Comparison of ENCODE assay signal across 9 cellular contexts in the genomic region with DNA sequence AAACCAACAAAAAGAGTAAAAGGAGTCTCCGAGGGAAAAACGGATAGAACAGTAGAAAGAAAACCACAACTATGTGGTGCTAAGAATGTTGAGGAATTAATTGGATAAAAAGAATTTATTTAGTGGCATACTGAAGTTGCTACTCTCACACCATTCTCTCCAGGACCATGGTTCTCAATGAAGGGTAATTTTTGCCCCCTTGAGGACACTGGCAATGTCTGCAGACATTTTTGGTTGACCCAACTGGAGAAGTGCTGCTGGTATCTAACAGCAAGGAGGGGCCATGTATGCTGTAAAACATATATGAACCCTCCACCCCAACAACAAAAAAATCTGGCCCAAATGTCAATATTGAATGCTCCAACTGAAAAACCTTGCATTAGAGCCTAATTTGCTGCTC.
DNase-seq lines count a peak whose midpoint lies in the region; ATAC-seq and TF ChIP-seq lines count a peak whose summit lies in the region.
"Had no signal": no experiment of that assay in that cellular context is flagged by ENCODE, and none has a peak within 500 bp of the region (broad histone marks: within the 10 kb centered on the region; RNA-seq: fewer than 3 reads in every experiment).

No MANE protein-coding gene starts in this region.

- peak; percentile 35 for TF ChIP-seq CTCF in cardiac muscle cell (IDR thresholded peaks at IDR 0.05; ENCODE audit: low read depth, low read length)
- TF ChIP-seq CTCF in type B pancreatic cell (conservative IDR thresholded peaks at IDR 0.05) = peak; percentile 61
- TF ChIP-seq CTCF in suprapubic skin (IDR thresholded peaks at IDR 0.05) = no peak

- no peak for TF ChIP-seq POLR2A in erythroblast (IDR thresholded peaks at IDR 0.05; ENCODE audit: low read length)
- no peak for TF ChIP-seq POLR2A in suprapubic skin (IDR thresholded peaks at IDR 0.05)

- no peaks in the 10 kb centered on the region for H3K4me1 ChIP-seq in cardiac muscle cell (ENCODE audit: low read depth)
- no peaks in the 10 kb centered on the region for H3K4me1 ChIP-seq in suprapubic skin

- H3K4me3 ChIP-seq in cardiac muscle cell (no peak overlapping the region), suprapubic skin (no peak overlapping the region)

- H3K9me3 Mint-ChIP-seq in type B pancreatic cell = peaks cover under 1% of the 10 kb centered on the region
- no peaks in the 10 kb centered on the region for H3K9me3 Mint-ChIP-seq in activated CD4-positive, alpha-beta T cell treated with anti-CD3 and anti-CD28 coated beads, Interleukin-2, amount 10 ng/mL, durations not matched to agents 7 days and 5 days
- H3K9me3 Mint-ChIP-seq: naive B cell had no signal

- no peak overlapping the region for H3K27ac ChIP-seq in cardiac muscle cell
- H3K27ac ChIP-seq in suprapubic skin = no peak overlapping the region

- H3K27ac Mint-ChIP-seq in type B pancreatic cell = no peak overlapping the region
- H3K27ac Mint-ChIP-seq in activated CD4-positive, alpha-beta T cell treated with anti-CD3 and anti-CD28 coated beads, Interleukin-2, amount 10 ng/mL, durations not matched to agents 7 days and 5 days = no peak overlapping the region

- no peaks in the 10 kb centered on the region for H3K4me1 Mint-ChIP-seq in type B pancreatic cell (ENCODE audit: unreplicated experiment)
- peaks cover 2% of the 10 kb centered on the region for H3K4me1 Mint-ChIP-seq in activated CD4-positive, alpha-beta T cell treated with anti-CD3 and anti-CD28 coated beads, Interleukin-2, amount 10 ng/mL, durations not matched to agents 7 days and 5 days

- DNase-seq in cardiac muscle cell (ENCODE audit: low read depth in 1 of 2, low spot score in 1 of 2) (peak; percentile 2 to 12), left ventricle myocardium superior (no peak), NCI-H69 (lab: John Stamatoyannopoulos, UW) (peak; percentile 19), erythroblast (lab: John Stamatoyannopoulos, UW) (peak; percentile 41), type B pancreatic cell (ENCODE audit: extremely low spot score, unreplicated experiment) (no peak), NCI-H1092 treated with DMSO at 0.1 percent for 48 hours (lab: John Stamatoyannopoulos, UW) (no peak), suprapubic skin (ENCODE audit: low spot score in 2 of 2) (no peak)
- DNase-seq in activated CD4-positive, alpha-beta T cell treated with anti-CD3 and anti-CD28 coated beads, Interleukin-2, amount 10 ng/mL, durations not matched to agents 7 days and 5 days = no peak
- DNase-seq: naive B cell had no signal

- POLR2A ChIA-PET in activated CD4-positive, alpha-beta T cell treated with anti-CD3 and anti-CD28 coated beads, Interleukin-2, amount 10 ng/mL, durations not matched to agents 7 days and 5 days (lab: Charles Lee) = no interaction called here

- H3K4me3 Mint-ChIP-seq in type B pancreatic cell = no peak overlapping the region
- H3K4me3 Mint-ChIP-seq in activated CD4-positive, alpha-beta T cell treated with anti-CD3 and anti-CD28 coated beads, Interleukin-2, amount 10 ng/mL, durations not matched to agents 7 days and 5 days = no peak overlapping the region

- H3K9me3 ChIP-seq in cardiac muscle cell (ENCODE audit: low read depth) (no peaks in the 10 kb centered on the region), suprapubic skin (no peaks in the 10 kb centered on the region)

- H3K27me3 ChIP-seq in cardiac muscle cell (no peaks in the 10 kb centered on the region), suprapubic skin (no peaks in the 10 kb centered on the region)

- H3K36me3 Mint-ChIP-seq in type B pancreatic cell = peaks cover 25% of the 10 kb centered on the region
- peaks cover 19% of the 10 kb centered on the region for H3K36me3 Mint-ChIP-seq in activated CD4-positive, alpha-beta T cell treated with anti-CD3 and anti-CD28 coated beads, Interleukin-2, amount 10 ng/mL, durations not matched to agents 7 days and 5 days (ENCODE audit: low read depth)

- 71% methylated on average over 2 of the region's 2 CpGs for WGBS in suprapubic skin

- intact Hi-C loops in left ventricle myocardium superior (cut with micrococcal nuclease) = no loop called here

- no peak for ATAC-seq in left ventricle myocardium superior

- H3K36me3 ChIP-seq in cardiac muscle cell = peaks cover 37% of the 10 kb centered on the region
- peaks cover 35% of the 10 kb centered on the region for H3K36me3 ChIP-seq in suprapubic skin

- TF ChIP-seq EP300 in suprapubic skin (IDR thresholded peaks at IDR 0.05) = no peak

- no peaks in the 10 kb centered on the region for H3K27me3 Mint-ChIP-seq in type B pancreatic cell
- H3K27me3 Mint-ChIP-seq in activated CD4-positive, alpha-beta T cell treated with anti-CD3 and anti-CD28 coated beads, Interleukin-2, amount 10 ng/mL, durations not matched to agents 7 days and 5 days = no peaks in the 10 kb centered on the region
- H3K27me3 Mint-ChIP-seq: naive B cell had no signal

- CTCF ChIA-PET in activated CD4-positive, alpha-beta T cell treated with anti-CD3 and anti-CD28 coated beads, Interleukin-2, amount 10 ng/mL, durations not matched to agents 7 days and 5 days (lab: Charles Lee) = no interaction called here

Comparison
In these comparisons a context has a peak if more than half of its experiments do, and no peak if none do; other contexts are left out.
1. DNase-seq: peak in cardiac muscle cell (2 of 2), NCI-H69 (single experiment) and erythroblast (2 of 2); none in left ventricle myocardium superior (single experiment), type B pancreatic cell (single experiment), activated CD4-positive, alpha-beta T cell treated with anti-CD3 and anti-CD28 coated beads, Interleukin-2, amount 10 ng/mL, durations not matched to agents 7 days and 5 days (single experiment), NCI-H1092 treated with DMSO at 0.1 percent for 48 hours (single experiment) and suprapubic skin (0 of 2).
2. CTCF ChIP-seq: peak in cardiac muscle cell (single experiment) and type B pancreatic cell (single experiment); none in suprapubic skin (0 of 2).